ENCODE assay signal across 1 cellular context in the genomic region with DNA sequence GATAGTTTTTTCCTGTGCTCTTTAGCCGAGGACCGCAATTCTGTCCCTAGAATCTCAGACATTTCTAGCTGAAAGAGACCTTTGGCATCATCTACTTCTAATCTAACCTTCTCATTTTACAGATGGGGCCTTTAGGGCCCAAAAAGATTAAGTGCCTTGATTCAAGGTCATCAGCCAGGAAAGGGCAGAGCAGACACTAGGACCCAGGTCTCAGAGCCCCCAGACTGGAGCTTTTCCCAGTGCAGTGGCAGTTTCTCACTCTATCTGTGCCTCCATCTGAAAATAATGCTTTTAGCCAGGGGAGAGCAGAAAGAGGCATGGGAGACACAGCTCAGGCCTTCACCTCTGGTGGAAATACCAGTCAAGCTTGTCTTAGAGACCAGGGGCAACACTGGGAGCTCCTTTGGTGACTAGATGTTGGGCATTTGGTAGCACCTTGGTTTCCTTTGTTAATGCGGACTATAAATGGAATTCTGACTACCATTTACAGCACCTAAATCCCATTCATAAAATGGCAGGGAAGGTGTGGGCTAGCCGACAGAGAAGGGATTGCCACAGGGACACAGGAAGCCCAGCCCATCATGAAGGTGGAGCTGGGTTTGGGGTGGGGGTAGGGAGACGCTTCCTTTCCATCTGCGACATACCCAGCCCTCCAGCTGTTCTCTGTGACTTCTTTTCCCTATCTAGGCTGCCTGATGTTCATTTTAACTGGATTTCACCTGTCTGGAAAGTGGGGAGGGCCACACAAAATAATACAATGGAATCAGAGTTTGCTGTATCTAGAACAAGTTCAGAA.
TF ChIP-seq lines count a peak whose summit lies in the region.

No MANE protein-coding gene starts in this region.

TF ChIP-seq in K562, 482 proteins besides CTCF, POLR2A, EP300 and RAD21 (continued from another document):
- TF ChIP-seq PTBP1 (IDR thresholded peaks at IDR 0.05; ENCODE audit: low read depth, low read length) (no peak), POU5F1 (IDR thresholded peaks at IDR 0.05; ENCODE audit: borderline replicate concordance, low read depth, low read length, partially characterized antibody) (no peak), TAF7 (tag; IDR thresholded peaks at IDR 0.05) (no peak), TBP (optimal IDR thresholded peaks at IDR 0.05; ENCODE audit: low read depth, low read length) (no peak), YBX1 (IDR thresholded peaks at IDR 0.05) (no peak), POLR3A (IDR thresholded peaks at IDR 0.05; ENCODE audit: borderline replicate concordance, extremely low read depth, insufficient read depth, insufficient read length) (no peak), CBFA2T3 (IDR thresholded peaks at IDR 0.05) (peak; percentile 38)
